In genomic region chr3:191301017-191301416, GRCh38 we compare ENCODE assay signal across 9 cellular contexts. TPM values are rescaled to one million over a fixed set of nuclear protein-coding genes. Genes with fewer than 3 reads are reported as not detected.
DNase-seq lines count a peak whose midpoint lies in the region; ATAC-seq lines count a peak whose summit lies in the region.
"Had no signal": no experiment of that assay in that cellular context is flagged by ENCODE, and none has a peak within 500 bp of the region (broad histone marks: within the 10 kb centered on the region; RNA-seq: fewer than 3 reads in every experiment).

No MANE protein-coding gene starts in this region.

- no peak overlapping the region for H3K4me3 Mint-ChIP-seq in activated naive CD8-positive, alpha-beta T cell treated with anti-CD3 and anti-CD28 coated beads, Interleukin-2, amount 50 U/mL, for 24 hours
- no peak overlapping the region for H3K4me3 Mint-ChIP-seq in activated naive CD8-positive, alpha-beta T cell treated with anti-CD3 and anti-CD28 coated beads for 36 hours
- H3K4me3 Mint-ChIP-seq in stimulated activated naive B cell treated with anti-CD40 and anti-IgM and Interleukin-4, amounts not matched to agents 10 μg/mL and 1 μg/mL and 100 μg/mL, for 72 hours = peak overlapping the region; percentile 36 to 54

- no peak for ATAC-seq in activated naive CD8-positive, alpha-beta T cell treated with anti-CD3 and anti-CD28 coated beads, Interleukin-2, amount 50 U/mL, for 24 hours
- ATAC-seq in HG02642 (IDR thresholded peaks at IDR 0.05; ENCODE audit: poor library complexity, unreplicated experiment) (peak; percentile 75), HG03469 (IDR thresholded peaks at IDR 0.05; ENCODE audit: unreplicated experiment) (peak; percentile 63)
- peak; percentile 75 to 79 for ATAC-seq in stimulated activated naive B cell treated with anti-CD40 and anti-IgM and Interleukin-4, amounts not matched to agents 10 μg/mL and 1 μg/mL and 100 μg/mL, for 72 hours (replicated peaks)
- ATAC-seq: A549 had no signal

- H3K9me3 Mint-ChIP-seq in activated naive CD8-positive, alpha-beta T cell treated with anti-CD3 and anti-CD28 coated beads, Interleukin-2, amount 50 U/mL, for 24 hours = no peaks in the 10 kb centered on the region
- H3K9me3 Mint-ChIP-seq in activated naive CD8-positive, alpha-beta T cell treated with anti-CD3 and anti-CD28 coated beads for 36 hours = no peaks in the 10 kb centered on the region
- H3K9me3 Mint-ChIP-seq in stimulated activated naive B cell treated with anti-CD40 and anti-IgM and Interleukin-4, amounts not matched to agents 10 μg/mL and 1 μg/mL and 100 μg/mL, for 72 hours = peaks cover 0 to 2% of the 10 kb centered on the region in 2 donors

- no peaks in the 10 kb centered on the region for H3K36me3 Mint-ChIP-seq in activated naive CD8-positive, alpha-beta T cell treated with anti-CD3 and anti-CD28 coated beads, Interleukin-2, amount 50 U/mL, for 24 hours (ENCODE audit: low read depth)
- no peaks in the 10 kb centered on the region for H3K36me3 Mint-ChIP-seq in activated naive CD8-positive, alpha-beta T cell treated with anti-CD3 and anti-CD28 coated beads for 36 hours
- H3K36me3 Mint-ChIP-seq in stimulated activated naive B cell treated with anti-CD40 and anti-IgM and Interleukin-4, amounts not matched to agents 10 μg/mL and 1 μg/mL and 100 μg/mL, for 72 hours = peaks cover 4% of the 10 kb centered on the region in 2 donors

- DNase-seq in activated naive CD8-positive, alpha-beta T cell treated with anti-CD3 and anti-CD28 coated beads, Interleukin-2, amount 50 U/mL, for 24 hours = no peak
- no peak for DNase-seq in activated naive CD8-positive, alpha-beta T cell treated with anti-CD3 and anti-CD28 coated beads for 36 hours
- peak; percentile 20 for DNase-seq in stimulated activated naive B cell treated with anti-CD40 and anti-IgM and Interleukin-4, amounts not matched to agents 10 μg/mL and 1 μg/mL and 100 μg/mL, for 72 hours
- no peak for DNase-seq in stimulated activated CD4-positive, alpha-beta T cell treated with anti-CD3 and anti-CD28 coated beads, Interleukin-2, amount 100 ng/mL, for 24 hours
- no peak for DNase-seq in COLO829 (ENCODE audit: low spot score)
- DNase-seq in activated CD4-positive, CD25-positive, alpha-beta regulatory T cell (lab: John Stamatoyannopoulos, UW) = no peak

- H3K4me1 Mint-ChIP-seq in activated naive CD8-positive, alpha-beta T cell treated with anti-CD3 and anti-CD28 coated beads, Interleukin-2, amount 50 U/mL, for 24 hours = peaks cover 19% of the 10 kb centered on the region
- H3K4me1 Mint-ChIP-seq in activated naive CD8-positive, alpha-beta T cell treated with anti-CD3 and anti-CD28 coated beads for 36 hours = no peaks in the 10 kb centered on the region
- peaks cover 38 to 70% of the 10 kb centered on the region in 2 donors for H3K4me1 Mint-ChIP-seq in stimulated activated naive B cell treated with anti-CD40 and anti-IgM and Interleukin-4, amounts not matched to agents 10 μg/mL and 1 μg/mL and 100 μg/mL, for 72 hours

- H3K27ac Mint-ChIP-seq in activated naive CD8-positive, alpha-beta T cell treated with anti-CD3 and anti-CD28 coated beads, Interleukin-2, amount 50 U/mL, for 24 hours = peak overlapping the region; percentile 22
- H3K27ac Mint-ChIP-seq in activated naive CD8-positive, alpha-beta T cell treated with anti-CD3 and anti-CD28 coated beads for 36 hours = no peak overlapping the region
- peak overlapping the region; percentile 94 for H3K27ac Mint-ChIP-seq in stimulated activated naive B cell treated with anti-CD40 and anti-IgM and Interleukin-4, amounts not matched to agents 10 μg/mL and 1 μg/mL and 100 μg/mL, for 72 hours

- no peaks in the 10 kb centered on the region for H3K27me3 Mint-ChIP-seq in activated naive CD8-positive, alpha-beta T cell treated with anti-CD3 and anti-CD28 coated beads, Interleukin-2, amount 50 U/mL, for 24 hours
- peaks cover 3% of the 10 kb centered on the region for H3K27me3 Mint-ChIP-seq in activated naive CD8-positive, alpha-beta T cell treated with anti-CD3 and anti-CD28 coated beads for 36 hours
- no peaks in the 10 kb centered on the region for H3K27me3 Mint-ChIP-seq in stimulated activated naive B cell treated with anti-CD40 and anti-IgM and Interleukin-4, amounts not matched to agents 10 μg/mL and 1 μg/mL and 100 μg/mL, for 72 hours

RNA-seq across cellular contexts. Expression of gene CCDC50, which starts 28.2 kb away (rescaled TPM):
- total RNA-seq in activated naive CD8-positive, alpha-beta T cell treated with anti-CD3 and anti-CD28 coated beads for 36 hours = 1 to 10 TPM; 4.7 to 4.9 TPM

RNA-seq across cellular contexts. Expression of gene UTS2B, which starts 29.3 kb away (rescaled TPM):
- total RNA-seq in activated naive CD8-positive, alpha-beta T cell treated with anti-CD3 and anti-CD28 coated beads for 36 hours = not detected

Comparison
In these comparisons a context has a peak if more than half of its experiments do, and no peak if none do; other contexts are left out.
1. H3K4me3 Mint-ChIP-seq: peak in stimulated activated naive B cell treated with anti-CD40 and anti-IgM and Interleukin-4, amounts not matched to agents 10 μg/mL and 1 μg/mL and 100 μg/mL, for 72 hours (2 of 2); none in activated naive CD8-positive, alpha-beta T cell treated with anti-CD3 and anti-CD28 coated beads, Interleukin-2, amount 50 U/mL, for 24 hours (single experiment) and activated naive CD8-positive, alpha-beta T cell treated with anti-CD3 and anti-CD28 coated beads for 36 hours (single experiment).